ENCODE assay signal across 12 cellular contexts in genomic region chr20:19662638-19662995, GRCh38.
DNase-seq lines count a peak whose midpoint lies in the region; ATAC-seq, FAIRE-seq and TF ChIP-seq lines count a peak whose summit lies in the region.
"Had no signal": no experiment of that assay in that cellular context is flagged by ENCODE, and none has a peak within 500 bp of the region (broad histone marks: within the 10 kb centered on the region; RNA-seq: fewer than 3 reads in every experiment).

No MANE protein-coding gene starts in this region.

- no TSS peak for BruUV-seq in GM12878 (replicated peaks; lab: Mats Ljungman, UMichigan)

- H3K4me3 Mint-ChIP-seq in mesothelial cell of epicardium (no peak overlapping the region), GM23338 (no peak overlapping the region), HFFc6 (no peak overlapping the region)
- H3K4me3 Mint-ChIP-seq: CD4-positive, CD25-positive, alpha-beta regulatory T cell had no signal

- no peak overlapping the region for H3K27ac Mint-ChIP-seq in mesothelial cell of epicardium
- H3K27ac Mint-ChIP-seq in GM23338, result no peak overlapping the region
- H3K27ac Mint-ChIP-seq in HFFc6, result no peak overlapping the region
- H3K27ac Mint-ChIP-seq: CD4-positive, CD25-positive, alpha-beta regulatory T cell had no signal

- no peaks in the 10 kb centered on the region for H3F3A ChIP-seq in GM23338 (replicated peaks; ENCODE audit: low read depth)

- H3K9me3 Mint-ChIP-seq in mesothelial cell of epicardium (no peaks in the 10 kb centered on the region), GM23338 (no peaks in the 10 kb centered on the region), HFFc6 (no peaks in the 10 kb centered on the region)
- H3K9me3 Mint-ChIP-seq: CD4-positive, CD25-positive, alpha-beta regulatory T cell had no signal

- CTCF ChIA-PET in GM12878 (lab: Yijun Ruan, JAX), result interaction anchor here (0.7 to 10.4 kb wide), 27 partner anchors 10 to 1030 kb away, joined by 3 to 264 read pairs (median 4); no protein-coding TSS in a partner anchor

- no peaks in the 10 kb centered on the region for H4K20me1 ChIP-seq in KMS-11 (ENCODE audit: insufficient read depth)
- no peaks in the 10 kb centered on the region for H4K20me1 ChIP-seq in GM12878 (ENCODE audit: control insufficient read depth, insufficient read depth)
- no peaks in the 10 kb centered on the region for H4K20me1 ChIP-seq in GM23338 (replicated peaks; ENCODE audit: insufficient read depth)

- TF ChIP-seq POLR2A in GM12878 (IDR thresholded peaks at IDR 0.05; ENCODE audit: low read depth, low read length), result no peak

- H3K4me3 ChIP-seq in KMS-11 (IDR thresholded peaks at IDR 0.05; ENCODE audit: insufficient read depth, low read depth, low read length), result no peak overlapping the region
- no peak overlapping the region for H3K4me3 ChIP-seq in GM12878
- H3K4me3 ChIP-seq in GM23338, result no peak overlapping the region
- H3K4me3 ChIP-seq: GM23248, Peyer's patch had no signal

- peaks cover 31% of the 10 kb centered on the region for H3K27me3 Mint-ChIP-seq in mesothelial cell of epicardium (ENCODE audit: low read depth)
- no peaks in the 10 kb centered on the region for H3K27me3 Mint-ChIP-seq in GM23338 (ENCODE audit: insufficient read depth, low read depth, poor library complexity)
- peaks cover 47% of the 10 kb centered on the region for H3K27me3 Mint-ChIP-seq in HFFc6 (ENCODE audit: insufficient read depth)
- H3K27me3 Mint-ChIP-seq: CD4-positive, CD25-positive, alpha-beta regulatory T cell had no signal

- no peak for FAIRE-seq in GM12878 (lab: Jason Lieb, UNC)

- SMC1A ChIA-PET in GM12878 (lab: Charles Lee; ENCODE audit: uncharacterized antibody, unreplicated experiment), result interaction anchor here (0.7 to 9.1 kb wide), 15 partner anchors 10 to 1249 kb away, joined by 3 to 150 read pairs (median 6); no protein-coding TSS in a partner anchor

- in situ Hi-C loops in GM12878 (cut with MboI), result loop anchor here (5.0 to 10.0 kb wide), 3 partner anchors 455 to 1248 kb away; no protein-coding TSS in a partner anchor

- H3K36me3 Mint-ChIP-seq in mesothelial cell of epicardium (no peaks in the 10 kb centered on the region), GM23338 (ENCODE audit: low read depth) (no peaks in the 10 kb centered on the region), HFFc6 (ENCODE audit: low read depth) (no peaks in the 10 kb centered on the region)
- H3K36me3 Mint-ChIP-seq: CD4-positive, CD25-positive, alpha-beta regulatory T cell had no signal

- H3K9me2 ChIP-seq in GM23338 (ENCODE audit: insufficient read depth), result no peaks in the 10 kb centered on the region

- TF ChIP-seq EP300 in GM12878 (IDR thresholded peaks at IDR 0.05; ENCODE audit: borderline replicate concordance in 1 of 2, control insufficient read depth in 1 of 2, low read depth in 2 of 2, low read length in 2 of 2), result no peak

- ATAC-seq in GM12878 (no peak), GM23338 (no peak), GM18502 (IDR thresholded peaks at IDR 0.05; ENCODE audit: poor library complexity, unreplicated experiment) (no peak)

- no peaks in the 10 kb centered on the region for H3K36me3 ChIP-seq in KMS-11 (ENCODE audit: insufficient read depth)
- H3K36me3 ChIP-seq in GM12878 (ENCODE audit: control insufficient read depth in 2 of 2, insufficient read depth in 2 of 2, low read length in 1 of 2), result no peaks in the 10 kb centered on the region
- no peaks in the 10 kb centered on the region for H3K36me3 ChIP-seq in GM23338 (ENCODE audit: insufficient read depth)
- H3K36me3 ChIP-seq: Peyer's patch had no signal

- no peak overlapping the region for H3K27ac ChIP-seq in 22Rv1
- H3K27ac ChIP-seq in KMS-11, result no peak overlapping the region
- H3K27ac ChIP-seq in GM12878 (ENCODE audit: control insufficient read depth, insufficient read depth), result no peak overlapping the region
- no peak overlapping the region for H3K27ac ChIP-seq in GM23338 (ENCODE audit: low read depth)
- H3K27ac ChIP-seq: GM23248, Peyer's patch had no signal

- no peak overlapping the region for H3K4me2 ChIP-seq in KMS-11
- H3K4me2 ChIP-seq in GM12878 (ENCODE audit: control insufficient read depth, insufficient read depth), result no peak overlapping the region
- H3K4me2 ChIP-seq in GM23338, result no peak overlapping the region

- intact Hi-C loops in GM12878 (cut with micrococcal nuclease; ENCODE audit: unreplicated experiment), result loop anchor here (1.0 kb wide), 3 partner anchors 34 to 1030 kb away; no protein-coding TSS in a partner anchor

- POLR2A ChIA-PET in GM12878 (lab: Charles Lee), result no interaction called here

- 35% methylated on average over 9 of the region's 9 CpGs for WGBS in GM12878 (ENCODE audit: insufficient coverage, insufficient replicate concordance, low lambda C conversion rate, missing lambda C conversion rate)

- no peak overlapping the region for H2AFZ ChIP-seq in KMS-11 (ENCODE audit: low read depth)
- H2AFZ ChIP-seq in GM12878 (ENCODE audit: control insufficient read depth, low read depth, low read length), result no peak overlapping the region
- no peak overlapping the region for H2AFZ ChIP-seq in GM23338
- H2AFZ ChIP-seq: GM23248 had no signal

- H3K27me3 ChIP-seq in KMS-11 (ENCODE audit: insufficient read depth, low read depth) (no peaks in the 10 kb centered on the region), GM12878 (replicated peaks in 1 of 2; ENCODE audit: control insufficient read depth in 2 of 2, insufficient read depth in 2 of 2, low read length in 1 of 2) (no peaks in the 10 kb centered on the region), GM23338 (ENCODE audit: insufficient read depth) (no peaks in the 10 kb centered on the region)
- H3K27me3 ChIP-seq: Peyer's patch had no signal

- no peak for TF ChIP-seq RAD21 in GM12878 (IDR thresholded peaks at IDR 0.05; ENCODE audit: insufficient read depth, low read depth, low read length)

- H3K9me3 ChIP-seq in GM12878 (replicated peaks; ENCODE audit: control insufficient read depth, insufficient read depth, low read length), result no peaks in the 10 kb centered on the region
- H3K9me3 ChIP-seq: Caco-2, Peyer's patch had no signal

- RAD21 ChIA-PET in GM12878 (lab: Charles Lee; ENCODE audit: unreplicated experiment), result interaction anchor here (0.6 to 4.6 kb wide), 10 partner anchors 12 to 456 kb away, joined by 3 to 94 read pairs (median 6); no protein-coding TSS in a partner anchor

- H3K4me1 ChIP-seq in KMS-11 (ENCODE audit: low read depth, poor library complexity, severe bottlenecking), result no peaks in the 10 kb centered on the region
- peaks cover 9% of the 10 kb centered on the region for H3K4me1 ChIP-seq in GM12878 (ENCODE audit: control insufficient read depth, insufficient read depth, low read length)
- peaks cover 9% of the 10 kb centered on the region; the same call in 1 of the 2 replicates for H3K4me1 ChIP-seq in GM23338 (ENCODE audit: insufficient read depth)
- H3K4me1 ChIP-seq: Caco-2, Peyer's patch had no signal

- H3K9ac ChIP-seq in KMS-11, result no peak overlapping the region
- no peak overlapping the region for H3K9ac ChIP-seq in GM12878 (ENCODE audit: control insufficient read depth, insufficient read depth, low read length)
- H3K9ac ChIP-seq: GM23248 had no signal

- no peaks in the 10 kb centered on the region for H3K79me2 ChIP-seq in KMS-11 (ENCODE audit: insufficient read depth, low read depth)
- H3K79me2 ChIP-seq in GM12878 (ENCODE audit: control insufficient read depth, insufficient read depth, low read length), result no peaks in the 10 kb centered on the region
- H3K79me2 ChIP-seq in GM23338 (replicated peaks; ENCODE audit: insufficient read depth), result no peaks in the 10 kb centered on the region

- peaks cover 16% of the 10 kb centered on the region for H3K4me1 Mint-ChIP-seq in mesothelial cell of epicardium
- peaks cover 16% of the 10 kb centered on the region for H3K4me1 Mint-ChIP-seq in GM23338
- no peaks in the 10 kb centered on the region for H3K4me1 Mint-ChIP-seq in HFFc6 (ENCODE audit: low read depth)
- H3K4me1 Mint-ChIP-seq: CD4-positive, CD25-positive, alpha-beta regulatory T cell had no signal

- DNase-seq in GM12878 (ENCODE audit: low read depth, low spot score) (no peak), mesothelial cell of epicardium (ENCODE audit: low spot score in 2 of 2, unreplicated experiment in 2 of 2) (no peak), GM23338 (ENCODE audit: low spot score) (no peak), HFFc6 (no peak)
- DNase-seq: NCI-H2081 treated with DMSO at 0.1 percent for 48 hours had no signal

- TF ChIP-seq CTCF in 22Rv1 (IDR thresholded peaks at IDR 0.05) (peak; percentile 65), KMS-11 (conservative IDR thresholded peaks at IDR 0.05; ENCODE audit: low read depth, low read length) (peak; percentile 21), GM12878 (IDR thresholded peaks at IDR 0.05 in 2 of 3, conservative IDR thresholded peaks at IDR 0.05 in 1 of 3; ENCODE audit: control insufficient read depth in 2 of 3, extremely low read depth in 1 of 3, insufficient read depth in 1 of 3, low read depth in 3 of 3, low read length in 3 of 3) (no peak), mesothelial cell of epicardium (IDR thresholded peaks at IDR 0.05; ENCODE audit: unreplicated experiment) (peak; percentile 55), GM23338 (conservative IDR thresholded peaks at IDR 0.05; ENCODE audit: low read depth in 2 of 2) (no peak), HFFc6 (IDR thresholded peaks at IDR 0.05) (no peak; the same call in none of the 2 replicates)

TF ChIP-seq in GM12878, 131 proteins besides CTCF, POLR2A, EP300 and RAD21 (continues in another document):
- 0 out of 2 replicates have a peak, but pooled peaks have one; percentile 39 for TF ChIP-seq ZNF24 (IDR thresholded peaks at IDR 0.05)
- no peak for TF ChIP-seq USF2 (IDR thresholded peaks at IDR 0.05; ENCODE audit: borderline replicate concordance, low read depth, low read length)
- no peak for TF ChIP-seq CREM (IDR thresholded peaks at IDR 0.05; ENCODE audit: low read depth)

TF ChIP-seq in GM23338, 12 proteins besides CTCF, POLR2A, EP300 and RAD21 (continues in another document):
- no peak for TF ChIP-seq STAT1 (IDR thresholded peaks at IDR 0.05; ENCODE audit: unreplicated experiment)
- no peak for TF ChIP-seq NANOG (IDR thresholded peaks at IDR 0.05; ENCODE audit: borderline replicate concordance)
- no peak for TF ChIP-seq CREB1 (CRISPR knock-in tag; IDR thresholded peaks at IDR 0.05; ENCODE audit: low read depth)

Comparison
In these comparisons a context has a peak if more than half of its experiments do, and no peak if none do; other contexts are left out.
1. CTCF ChIP-seq: peak in 22Rv1 (single experiment), KMS-11 (single experiment) and mesothelial cell of epicardium (single experiment); none in GM12878 (0 of 3), GM23338 (0 of 2) and HFFc6 (single experiment).